Comparison of ENCODE assay signal across 2 cellular contexts in genomic region chr17:28488154-28488883, GRCh38.
TF ChIP-seq lines count a peak whose summit lies in the region.

No MANE protein-coding gene starts in this region.

TF ChIP-seq in A549, 52 proteins besides CTCF, POLR2A, EP300 and RAD21:
- TF ChIP-seq FOXS1 (CRISPR knock-in tag; IDR thresholded peaks at IDR 0.05) (no peak), ZC3H11A (IDR thresholded peaks at IDR 0.05) (no peak), ZNF302 (CRISPR knock-in tag; IDR thresholded peaks at IDR 0.05) (no peak), ELK1 (IDR thresholded peaks at IDR 0.05; ENCODE audit: low read depth, low read length) (no peak), CEBPB (IDR thresholded peaks at IDR 0.05) (no peak), SREBF2 (IDR thresholded peaks at IDR 0.05) (no peak), EHF (CRISPR knock-in tag; IDR thresholded peaks at IDR 0.05) (no peak), POLR2AphosphoS2 (conservative IDR thresholded peaks at IDR 0.05; ENCODE audit: low read length) (no peak), ZSCAN20 (CRISPR knock-in tag; IDR thresholded peaks at IDR 0.05) (no peak), HMGXB4 (CRISPR knock-in tag; IDR thresholded peaks at IDR 0.05; ENCODE audit: borderline replicate concordance) (no peak)
- TF ChIP-seq, protein P1, sequence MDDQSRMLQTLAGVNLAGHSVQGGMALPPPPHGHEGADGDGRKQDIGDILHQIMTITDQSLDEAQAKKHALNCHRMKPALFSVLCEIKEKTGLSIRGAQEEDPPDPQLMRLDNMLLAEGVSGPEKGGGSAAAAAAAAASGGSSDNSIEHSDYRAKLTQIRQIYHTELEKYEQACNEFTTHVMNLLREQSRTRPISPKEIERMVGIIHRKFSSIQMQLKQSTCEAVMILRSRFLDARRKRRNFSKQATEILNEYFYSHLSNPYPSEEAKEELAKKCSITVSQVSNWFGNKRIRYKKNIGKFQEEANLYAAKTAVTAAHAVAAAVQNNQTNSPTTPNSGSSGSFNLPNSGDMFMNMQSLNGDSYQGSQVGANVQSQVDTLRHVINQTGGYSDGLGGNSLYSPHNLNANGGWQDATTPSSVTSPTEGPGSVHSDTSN (IDR thresholded peaks at IDR 0.05), result no peak

TF ChIP-seq in WTC11, 78 proteins besides CTCF, POLR2A, EP300 and RAD21:
- TF ChIP-seq ATF1 (CRISPR knock-in tag; IDR thresholded peaks at IDR 0.05), result no peak
- TF ChIP-seq JUN (CRISPR knock-in tag; IDR thresholded peaks at IDR 0.05), result no peak
- TF ChIP-seq ZNF219 (CRISPR knock-in tag; IDR thresholded peaks at IDR 0.05; ENCODE audit: borderline replicate concordance), result no peak
